14 cellular contexts compared by ENCODE assay signal in the genomic region with DNA sequence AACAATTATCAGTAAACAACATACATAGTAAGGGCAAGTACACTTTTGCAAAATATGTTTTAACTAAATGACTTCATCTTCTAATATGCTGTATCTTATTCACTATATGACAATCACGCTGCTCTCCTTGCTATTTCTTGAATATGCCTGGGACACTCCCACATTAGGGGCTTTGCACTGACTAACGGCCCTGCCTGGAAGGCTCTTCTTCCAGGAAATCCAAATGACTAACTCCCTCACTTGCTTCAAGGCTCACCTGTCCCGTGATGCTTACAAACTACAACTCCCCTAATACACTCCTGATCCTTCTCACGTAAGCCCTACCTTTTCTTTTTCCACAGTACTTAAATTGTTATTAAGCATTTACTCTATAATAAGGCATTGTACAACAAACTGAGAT. TPM values are rescaled to one million over a fixed set of nuclear protein-coding genes. Genes with fewer than 3 reads are reported as not detected.
DNase-seq lines count a peak whose midpoint lies in the region; ATAC-seq and TF ChIP-seq lines count a peak whose summit lies in the region.
"Had no signal": no experiment of that assay in that cellular context is flagged by ENCODE, and none has a peak within 500 bp of the region (broad histone marks: within the 10 kb centered on the region; RNA-seq: fewer than 3 reads in every experiment).

No MANE protein-coding gene starts in this region.

- H3K9me3 ChIP-seq in Loucy (ENCODE audit: insufficient read depth, low read depth, low read length), result no peaks in the 10 kb centered on the region
- H3K9me3 ChIP-seq: left ventricle myocardium inferior, neutrophil, upper lobe of left lung had no signal

- no peak for TF ChIP-seq CTCF in activated CD8-positive, alpha-beta T cell treated with anti-CD3 and anti-CD28 coated beads for 36 hours (IDR thresholded peaks at IDR 0.05)
- no peak for TF ChIP-seq CTCF in Loucy (conservative IDR thresholded peaks at IDR 0.05; ENCODE audit: low read length)
- no peak for TF ChIP-seq CTCF in natural killer cell (IDR thresholded peaks at IDR 0.05)

- no peaks in the 10 kb centered on the region for H3K27me3 ChIP-seq in Loucy (ENCODE audit: insufficient read depth, low read length, poor library complexity, severe bottlenecking)
- H3K27me3 ChIP-seq: neutrophil, upper lobe of left lung had no signal

- peak overlapping the region; percentile 32 for H3K4me2 ChIP-seq in Loucy (ENCODE audit: low read depth, low read length, poor library complexity, severe bottlenecking)

- H3K79me2 ChIP-seq in Loucy (ENCODE audit: insufficient read depth, low read length), result peaks cover 92% of the 10 kb centered on the region

- H3K4me3 Mint-ChIP-seq in activated CD8-positive, alpha-beta T cell treated with anti-CD3 and anti-CD28 coated beads for 36 hours, result no peak overlapping the region
- H3K4me3 Mint-ChIP-seq in activated CD8-positive, alpha-beta T cell treated with anti-CD3 and anti-CD28 coated beads, Interleukin-2, amount 10 ng/mL, durations not matched to agents 7 days and 5 days, result no peak overlapping the region
- H3K4me3 Mint-ChIP-seq in activated naive CD8-positive, alpha-beta T cell treated with anti-CD3 and anti-CD28 coated beads, Interleukin-2, amount 10 ng/mL, durations not matched to agents 7 days and 5 days, result peak overlapping the region; percentile 37
- H3K4me3 Mint-ChIP-seq in natural killer cell, result peak overlapping the region; percentile 85
- H3K4me3 Mint-ChIP-seq: endodermal cell had no signal

- no peak overlapping the region for H3K9ac ChIP-seq in Loucy (ENCODE audit: low read depth, low read length, poor library complexity, severe bottlenecking)

- intact Hi-C loops in activated CD8-positive, alpha-beta T cell treated with anti-CD3 and anti-CD28 coated beads for 36 hours (cut with micrococcal nuclease), result no loop called here
- intact Hi-C loops in natural killer cell (cut with micrococcal nuclease), result loop anchor here (10.0 kb wide), 1 partner anchor 267 kb away; a partner anchor contains a TSS

- H3K27me3 Mint-ChIP-seq in activated CD8-positive, alpha-beta T cell treated with anti-CD3 and anti-CD28 coated beads for 36 hours, result no peaks in the 10 kb centered on the region
- H3K27me3 Mint-ChIP-seq in activated CD8-positive, alpha-beta T cell treated with anti-CD3 and anti-CD28 coated beads, Interleukin-2, amount 10 ng/mL, durations not matched to agents 7 days and 5 days (ENCODE audit: low read depth), result no peaks in the 10 kb centered on the region
- no peaks in the 10 kb centered on the region for H3K27me3 Mint-ChIP-seq in activated naive CD8-positive, alpha-beta T cell treated with anti-CD3 and anti-CD28 coated beads, Interleukin-2, amount 10 ng/mL, durations not matched to agents 7 days and 5 days
- no peaks in the 10 kb centered on the region for H3K27me3 Mint-ChIP-seq in natural killer cell (ENCODE audit: low read depth in 2 of 2)

- H3F3A ChIP-seq in Loucy (ENCODE audit: low read depth), result peaks cover 6% of the 10 kb centered on the region; the same call in 1 of the 2 replicates

- no peaks in the 10 kb centered on the region for H3K9me2 ChIP-seq in Loucy (replicated peaks; ENCODE audit: low read depth, low read length)

- H4K20me1 ChIP-seq in Loucy (ENCODE audit: insufficient read depth, low read length, poor library complexity, severe bottlenecking), result peaks cover 77% of the 10 kb centered on the region

- peaks cover 57% of the 10 kb centered on the region for H3K4me1 ChIP-seq in Loucy (ENCODE audit: insufficient read depth, low read length, poor library complexity, severe bottlenecking)

- no peaks in the 10 kb centered on the region for H3K36me3 ChIP-seq in Loucy (ENCODE audit: insufficient read depth, low read length)
- H3K36me3 ChIP-seq: left ventricle myocardium inferior, neutrophil, upper lobe of left lung had no signal

- POLR2A ChIA-PET in activated CD8-positive, alpha-beta T cell treated with anti-CD3 and anti-CD28 coated beads for 36 hours (lab: Charles Lee), result no interaction called here
- POLR2A ChIA-PET in activated CD8-positive, alpha-beta T cell treated with anti-CD3 and anti-CD28 coated beads, Interleukin-2, amount 10 ng/mL, durations not matched to agents 7 days and 5 days (lab: Charles Lee), result no interaction called here
- POLR2A ChIA-PET in activated naive CD8-positive, alpha-beta T cell treated with anti-CD3 and anti-CD28 coated beads, Interleukin-2, amount 10 ng/mL, durations not matched to agents 7 days and 5 days (lab: Charles Lee), result no interaction called here

- H2AFZ ChIP-seq in Loucy (ENCODE audit: low read length), result no peak overlapping the region

- CTCF ChIA-PET in activated CD8-positive, alpha-beta T cell treated with anti-CD3 and anti-CD28 coated beads for 36 hours (lab: Charles Lee), result no interaction called here
- CTCF ChIA-PET in activated CD8-positive, alpha-beta T cell treated with anti-CD3 and anti-CD28 coated beads, Interleukin-2, amount 10 ng/mL, durations not matched to agents 7 days and 5 days (lab: Charles Lee), result no interaction called here

- peak overlapping the region; percentile 23 for H3K27ac Mint-ChIP-seq in activated CD8-positive, alpha-beta T cell treated with anti-CD3 and anti-CD28 coated beads for 36 hours
- no peak overlapping the region for H3K27ac Mint-ChIP-seq in activated CD8-positive, alpha-beta T cell treated with anti-CD3 and anti-CD28 coated beads, Interleukin-2, amount 10 ng/mL, durations not matched to agents 7 days and 5 days
- no peak overlapping the region for H3K27ac Mint-ChIP-seq in activated naive CD8-positive, alpha-beta T cell treated with anti-CD3 and anti-CD28 coated beads, Interleukin-2, amount 10 ng/mL, durations not matched to agents 7 days and 5 days
- peak overlapping the region; percentile 74 to 84 for H3K27ac Mint-ChIP-seq in natural killer cell
- H3K27ac Mint-ChIP-seq: endodermal cell had no signal

- peak; percentile 9 for DNase-seq in activated CD8-positive, alpha-beta T cell treated with anti-CD3 and anti-CD28 coated beads for 36 hours
- DNase-seq in activated CD8-positive, alpha-beta T cell treated with anti-CD3 and anti-CD28 coated beads, Interleukin-2, amount 10 ng/mL, durations not matched to agents 7 days and 5 days, result no peak
- DNase-seq in activated naive CD8-positive, alpha-beta T cell treated with anti-CD3 and anti-CD28 coated beads, Interleukin-2, amount 10 ng/mL, durations not matched to agents 7 days and 5 days, result no peak
- DNase-seq in natural killer cell, result no peak
- DNase-seq in NCI-H146 (lab: John Stamatoyannopoulos, UW), result no peak
- no peak for DNase-seq in activated CD4-positive, CD25-positive, alpha-beta regulatory T cell (lab: John Stamatoyannopoulos, UW)
- DNase-seq: DMS153, endodermal cell, head of caudate nucleus, left ventricle myocardium inferior, upper lobe of left lung had no signal

- H3K4me3 ChIP-seq in Loucy (ENCODE audit: low read length, poor library complexity, severe bottlenecking), result no peak overlapping the region
- H3K4me3 ChIP-seq: left ventricle myocardium inferior, upper lobe of left lung had no signal

- H3K36me3 Mint-ChIP-seq in activated CD8-positive, alpha-beta T cell treated with anti-CD3 and anti-CD28 coated beads for 36 hours (ENCODE audit: low read depth), result no peaks in the 10 kb centered on the region
- peaks cover 2% of the 10 kb centered on the region for H3K36me3 Mint-ChIP-seq in activated CD8-positive, alpha-beta T cell treated with anti-CD3 and anti-CD28 coated beads, Interleukin-2, amount 10 ng/mL, durations not matched to agents 7 days and 5 days (ENCODE audit: low read depth)
- H3K36me3 Mint-ChIP-seq in activated naive CD8-positive, alpha-beta T cell treated with anti-CD3 and anti-CD28 coated beads, Interleukin-2, amount 10 ng/mL, durations not matched to agents 7 days and 5 days, result peaks cover 4% of the 10 kb centered on the region
- no peaks in the 10 kb centered on the region for H3K36me3 Mint-ChIP-seq in natural killer cell

- ATAC-seq in activated CD8-positive, alpha-beta T cell treated with anti-CD3 and anti-CD28 coated beads for 36 hours, result peak; percentile 24
- no peak for ATAC-seq in activated CD8-positive, alpha-beta T cell treated with anti-CD3 and anti-CD28 coated beads, Interleukin-2, amount 10 ng/mL, durations not matched to agents 7 days and 5 days
- ATAC-seq in activated naive CD8-positive, alpha-beta T cell treated with anti-CD3 and anti-CD28 coated beads, Interleukin-2, amount 10 ng/mL, durations not matched to agents 7 days and 5 days (ENCODE audit: low read depth), result no peak
- ATAC-seq in natural killer cell (no peak), HG03175 (IDR thresholded peaks at IDR 0.05; ENCODE audit: unreplicated experiment) (no peak)

- H3K4me1 Mint-ChIP-seq in activated CD8-positive, alpha-beta T cell treated with anti-CD3 and anti-CD28 coated beads for 36 hours (ENCODE audit: low read depth), result peaks cover 72% of the 10 kb centered on the region
- peaks cover 36% of the 10 kb centered on the region for H3K4me1 Mint-ChIP-seq in activated CD8-positive, alpha-beta T cell treated with anti-CD3 and anti-CD28 coated beads, Interleukin-2, amount 10 ng/mL, durations not matched to agents 7 days and 5 days (ENCODE audit: low read depth)
- peaks cover 32% of the 10 kb centered on the region for H3K4me1 Mint-ChIP-seq in activated naive CD8-positive, alpha-beta T cell treated with anti-CD3 and anti-CD28 coated beads, Interleukin-2, amount 10 ng/mL, durations not matched to agents 7 days and 5 days
- H3K4me1 Mint-ChIP-seq in natural killer cell, result peaks cover 64 to 68% of the 10 kb centered on the region in 2 donors

- H3K9me3 Mint-ChIP-seq in activated CD8-positive, alpha-beta T cell treated with anti-CD3 and anti-CD28 coated beads for 36 hours, result no peaks in the 10 kb centered on the region
- no peaks in the 10 kb centered on the region for H3K9me3 Mint-ChIP-seq in activated CD8-positive, alpha-beta T cell treated with anti-CD3 and anti-CD28 coated beads, Interleukin-2, amount 10 ng/mL, durations not matched to agents 7 days and 5 days (ENCODE audit: insufficient read depth)
- no peaks in the 10 kb centered on the region for H3K9me3 Mint-ChIP-seq in activated naive CD8-positive, alpha-beta T cell treated with anti-CD3 and anti-CD28 coated beads, Interleukin-2, amount 10 ng/mL, durations not matched to agents 7 days and 5 days
- H3K9me3 Mint-ChIP-seq in natural killer cell, result no peaks in the 10 kb centered on the region
- H3K9me3 Mint-ChIP-seq: endodermal cell had no signal

RNA-seq across cellular contexts. Expression of a gene that starts 10.6 kb away (rescaled TPM):
- 10 to 100 TPM; 10.2 to 11.1 TPM for total RNA-seq in activated CD8-positive, alpha-beta T cell treated with anti-CD3 and anti-CD28 coated beads for 36 hours
- total RNA-seq in activated CD8-positive, alpha-beta T cell treated with anti-CD3 and anti-CD28 coated beads, Interleukin-2, amount 10 ng/mL, durations not matched to agents 7 days and 5 days, result 10 to 100 TPM; 15.7 to 15.8 TPM
- total RNA-seq in activated naive CD8-positive, alpha-beta T cell treated with anti-CD3 and anti-CD28 coated beads, Interleukin-2, amount 10 ng/mL, durations not matched to agents 7 days and 5 days, result 10 to 100 TPM; 14.4 to 15.2 TPM
- 10 to 100 TPM; 14.2 to 15.4 (median 15.1) TPM for total RNA-seq in natural killer cell

RNA-seq across cellular contexts. Expression of a gene that starts 10.8 kb away (rescaled TPM):
- total RNA-seq in activated CD8-positive, alpha-beta T cell treated with anti-CD3 and anti-CD28 coated beads for 36 hours, result 10 to 100 TPM; 18.0 to 20.4 TPM
- 10 to 100 TPM; 19.8 to 21.8 TPM for total RNA-seq in activated CD8-positive, alpha-beta T cell treated with anti-CD3 and anti-CD28 coated beads, Interleukin-2, amount 10 ng/mL, durations not matched to agents 7 days and 5 days
- total RNA-seq in activated naive CD8-positive, alpha-beta T cell treated with anti-CD3 and anti-CD28 coated beads, Interleukin-2, amount 10 ng/mL, durations not matched to agents 7 days and 5 days, result 10 to 100 TPM; 17.8 to 18.9 TPM
- 10 to 100 TPM; 24.5 to 30.6 (median 27.4) TPM for total RNA-seq in natural killer cell

Comparison
In these comparisons a context has a peak if more than half of its experiments do, and no peak if none do; other contexts are left out.
1. H3K27ac Mint-ChIP-seq: peak in activated CD8-positive, alpha-beta T cell treated with anti-CD3 and anti-CD28 coated beads for 36 hours (single experiment) and natural killer cell (2 of 2); none in activated CD8-positive, alpha-beta T cell treated with anti-CD3 and anti-CD28 coated beads, Interleukin-2, amount 10 ng/mL, durations not matched to agents 7 days and 5 days (single experiment) and activated naive CD8-positive, alpha-beta T cell treated with anti-CD3 and anti-CD28 coated beads, Interleukin-2, amount 10 ng/mL, durations not matched to agents 7 days and 5 days (single experiment).
2. H3K4me3 Mint-ChIP-seq: peak in activated naive CD8-positive, alpha-beta T cell treated with anti-CD3 and anti-CD28 coated beads, Interleukin-2, amount 10 ng/mL, durations not matched to agents 7 days and 5 days (single experiment) and natural killer cell (single experiment); none in activated CD8-positive, alpha-beta T cell treated with anti-CD3 and anti-CD28 coated beads for 36 hours (single experiment) and activated CD8-positive, alpha-beta T cell treated with anti-CD3 and anti-CD28 coated beads, Interleukin-2, amount 10 ng/mL, durations not matched to agents 7 days and 5 days (single experiment).